Comparison of ENCODE assay signal across 1 cellular context in genomic region chr1:246588322-246588721, GRCh38.
TF ChIP-seq lines count a peak whose summit lies in the region.

No MANE protein-coding gene starts in this region.

TF ChIP-seq in IMR-90, 13 proteins besides CTCF, POLR2A, EP300 and RAD21:
- TF ChIP-seq FOS (IDR thresholded peaks at IDR 0.05; ENCODE audit: low read depth, low read length) (peak; percentile 24; the same call in 1 of the 2 replicates), BHLHE40 (IDR thresholded peaks at IDR 0.05; ENCODE audit: low read depth, low read length) (no peak)
